In genomic region chr4:72553540-72553939, GRCh38 we compare ENCODE assay signal across 20 cellular contexts. TPM values are rescaled to one million over a fixed set of nuclear protein-coding genes. Genes with fewer than 3 reads are reported as not detected.
A peak's percentile ranks its signal among the peaks of the same experiment; 100 is the strongest.
DNase-seq lines count a peak whose midpoint lies in the region; ATAC-seq and TF ChIP-seq lines count a peak whose summit lies in the region.
"Had no signal": no experiment of that assay in that cellular context is flagged by ENCODE, and none has a peak within 500 bp of the region (broad histone marks: within the 10 kb centered on the region; RNA-seq: fewer than 3 reads in every experiment).

No MANE protein-coding gene starts in this region.

- DNase-seq in right cardiac atrium (peak in 2 of 3 donors; percentile 32 to 43), right atrium auricular region (ENCODE audit: low spot score) (no peak), WTC11 (ENCODE audit: low spot score) (peak; percentile 14), left kidney (ENCODE audit: low read depth, low spot score) (peak; percentile 6), DMS79 treated with DMSO at 0.1 percent for 48 hours (lab: John Stamatoyannopoulos, UW) (no peak), amniotic stem cell (lab: John Stamatoyannopoulos, UW) (no peak)
- DNase-seq in stimulated activated CD4-positive, alpha-beta T cell treated with anti-CD3 and anti-CD28 coated beads, Interleukin-2, amount 100 ng/mL, for 24 hours, result no peak
- no peak for DNase-seq in effector memory CD4-positive, alpha-beta T cell
- DNase-seq: CD4-positive, alpha-beta T cell; DMS153; GF-D8; KG1; MV-4-11; NCI-H187; NCI-H2107; NCI-H2227 treated with DMSO at 0.1 percent for 48 hours; NCI-H524; PC-9 had no signal

- intact Hi-C loops in right cardiac atrium (cut with DNase I), result no loop called here

- H3K9me3 Mint-ChIP-seq in WTC11, result no peaks in the 10 kb centered on the region
- H3K9me3 Mint-ChIP-seq: CD4-positive, alpha-beta T cell had no signal

- CTCF ChIA-PET in WTC11 (lab: Charles Lee), result interaction anchor here (2.4 kb wide), 1 partner anchor 14 kb away, joined by 8 read pairs; no protein-coding TSS in a partner anchor

- H3K27ac ChIP-seq in right cardiac atrium (ENCODE audit: low read length) (no peak overlapping the region), right atrium auricular region (no peak overlapping the region)
- no peak overlapping the region for H3K27ac ChIP-seq in effector memory CD4-positive, alpha-beta T cell (ENCODE audit: insufficient read depth, low read length, poor library complexity, severe bottlenecking)
- H3K27ac ChIP-seq: PC-9, RWPE1 had no signal

- H3K4me1 ChIP-seq in right cardiac atrium (ENCODE audit: control insufficient read depth, insufficient read depth, low read length), result no peaks in the 10 kb centered on the region
- H3K4me1 ChIP-seq in right atrium auricular region, result no peaks in the 10 kb centered on the region
- H3K4me1 ChIP-seq in effector memory CD4-positive, alpha-beta T cell (ENCODE audit: control insufficient read depth, insufficient read depth, low read length, poor library complexity, severe bottlenecking), result no peaks in the 10 kb centered on the region

- no peaks in the 10 kb centered on the region for H3K27me3 Mint-ChIP-seq in WTC11 (ENCODE audit: low read depth)
- H3K27me3 Mint-ChIP-seq: CD4-positive, alpha-beta T cell had no signal

- H3K36me3 Mint-ChIP-seq in WTC11, result no peaks in the 10 kb centered on the region

- no peaks in the 10 kb centered on the region for H3K9me3 ChIP-seq in right cardiac atrium (ENCODE audit: control insufficient read depth, low read length)
- H3K9me3 ChIP-seq in right atrium auricular region, result no peaks in the 10 kb centered on the region
- H3K9me3 ChIP-seq in effector memory CD4-positive, alpha-beta T cell (ENCODE audit: control insufficient read depth, low read length), result no peaks in the 10 kb centered on the region

- peak; percentile 80 to 84 for ATAC-seq in right cardiac atrium
- ATAC-seq in WTC11, result peak; percentile 53
- ATAC-seq: HCT116 had no signal

- POLR2A ChIA-PET in WTC11 (lab: Charles Lee), result no interaction called here

- H3K4me3 ChIP-seq in right cardiac atrium (ENCODE audit: low read length) (no peak overlapping the region), right atrium auricular region (no peak overlapping the region)
- no peak overlapping the region for H3K4me3 ChIP-seq in effector memory CD4-positive, alpha-beta T cell (ENCODE audit: insufficient read depth, low read depth, low read length, poor library complexity, severe bottlenecking)
- H3K4me3 ChIP-seq: PC-9 had no signal

- H3K4me1 Mint-ChIP-seq in WTC11, result peaks cover 7% of the 10 kb centered on the region; the same call in 1 of the 2 replicates

- no peak for TF ChIP-seq CTCF in right atrium auricular region (IDR thresholded peaks at IDR 0.05)
- no peak for TF ChIP-seq CTCF in WTC11 (IDR thresholded peaks at IDR 0.05)

- H3K27me3 ChIP-seq in right cardiac atrium (ENCODE audit: control insufficient read depth, insufficient read depth), result no peaks in the 10 kb centered on the region
- no peaks in the 10 kb centered on the region for H3K27me3 ChIP-seq in right atrium auricular region
- no peaks in the 10 kb centered on the region for H3K27me3 ChIP-seq in effector memory CD4-positive, alpha-beta T cell (replicated peaks; ENCODE audit: control insufficient read depth, insufficient read depth, low read length, poor library complexity, severe bottlenecking)

- no peak overlapping the region for H3K4me3 Mint-ChIP-seq in WTC11
- H3K4me3 Mint-ChIP-seq: CD4-positive, alpha-beta T cell had no signal

- no peaks in the 10 kb centered on the region for H3K36me3 ChIP-seq in right atrium auricular region
- no peaks in the 10 kb centered on the region for H3K36me3 ChIP-seq in effector memory CD4-positive, alpha-beta T cell (ENCODE audit: control insufficient read depth, insufficient read depth, low read length)

- WGBS in right cardiac atrium, result 59% methylated on average over 1 of the region's 1 CpG

- no peak overlapping the region for H3K27ac Mint-ChIP-seq in WTC11
- H3K27ac Mint-ChIP-seq: CD4-positive, alpha-beta T cell had no signal

TF ChIP-seq in WTC11, 78 proteins besides CTCF, POLR2A, EP300 and RAD21 (continues in another document):
- no peak for TF ChIP-seq JUN (CRISPR knock-in tag; IDR thresholded peaks at IDR 0.05)
- TF ChIP-seq MXD4 (CRISPR knock-in tag; IDR thresholded peaks at IDR 0.05; ENCODE audit: borderline replicate concordance), result no peak
- no peak for TF ChIP-seq ZNF532 (CRISPR knock-in tag; IDR thresholded peaks at IDR 0.05; ENCODE audit: borderline replicate concordance)
- TF ChIP-seq RELA (CRISPR knock-in tag; IDR thresholded peaks at IDR 0.05; ENCODE audit: borderline replicate concordance), result no peak
- TF ChIP-seq TP53 (CRISPR knock-in tag; IDR thresholded peaks at IDR 0.05), result no peak
- TF ChIP-seq ZNF219 (CRISPR knock-in tag; IDR thresholded peaks at IDR 0.05; ENCODE audit: borderline replicate concordance), result no peak
- TF ChIP-seq ATF3 (CRISPR knock-in tag; conservative IDR thresholded peaks at IDR 0.05), result no peak
- no peak for TF ChIP-seq ZNF425 (CRISPR knock-in tag; conservative IDR thresholded peaks at IDR 0.05)
- TF ChIP-seq ERG (CRISPR knock-in tag; IDR thresholded peaks at IDR 0.05), result no peak

RNA-seq across cellular contexts. Expression of gene ADAMTS3, which starts 15.5 kb away (rescaled TPM):
- 1 to 10 TPM; 1.2 to 2.4 (median 2.2) TPM for total RNA-seq in right cardiac atrium
- polyA plus RNA-seq in right cardiac atrium, result 0.70 TPM
- total RNA-seq in right atrium auricular region, result 1 to 10 TPM; 1.2 to 2.8 TPM
- total RNA-seq in WTC11 (2021), result 3.2 to 4.4 TPM (median 3.8 TPM) in 3 replicates
- total RNA-seq: CD4-positive, alpha-beta T cell had no signal

Comparison
In these comparisons a context has a peak if more than half of its experiments do, and no peak if none do; other contexts are left out.
1. DNase-seq: peak in right cardiac atrium (2 of 3), WTC11 (single experiment) and left kidney (single experiment); none in right atrium auricular region (single experiment), stimulated activated CD4-positive, alpha-beta T cell treated with anti-CD3 and anti-CD28 coated beads, Interleukin-2, amount 100 ng/mL, for 24 hours (0 of 2), DMS79 treated with DMSO at 0.1 percent for 48 hours (single experiment), effector memory CD4-positive, alpha-beta T cell (0 of 3) and amniotic stem cell (single experiment).